13 cellular contexts compared by ENCODE assay signal in the genomic region with DNA sequence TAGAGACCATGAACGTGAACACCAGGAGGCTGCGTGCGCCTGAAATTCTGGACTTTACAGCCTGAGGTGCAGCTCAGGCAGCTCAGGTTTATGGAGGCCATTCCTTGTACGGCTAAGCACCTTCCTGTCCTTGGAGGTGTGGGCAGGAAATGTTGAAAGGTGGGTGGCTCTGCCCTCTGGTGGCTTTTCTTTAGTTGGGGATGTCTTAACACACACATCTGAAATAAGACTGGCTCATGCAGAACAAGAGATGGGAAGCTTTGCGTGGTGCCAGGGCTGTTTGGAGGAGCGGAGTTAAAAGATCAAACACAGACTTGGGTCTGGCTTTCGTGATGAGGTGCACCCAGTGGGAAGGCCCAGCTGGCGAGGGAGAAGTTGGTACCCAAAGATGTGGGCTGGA.
DNase-seq lines count a peak whose midpoint lies in the region; ATAC-seq and TF ChIP-seq lines count a peak whose summit lies in the region.
"Had no signal": no experiment of that assay in that cellular context is flagged by ENCODE, and none has a peak within 500 bp of the region (broad histone marks: within the 10 kb centered on the region; RNA-seq: fewer than 3 reads in every experiment).

No MANE protein-coding gene starts in this region.

- ATAC-seq in body of pancreas (no peak), left colon (peak; percentile 96), HG03025 (IDR thresholded peaks at IDR 0.05; ENCODE audit: low FRiP score, unreplicated experiment) (no peak), GM21717 (IDR thresholded peaks at IDR 0.05; ENCODE audit: unreplicated experiment) (no peak)
- ATAC-seq: T-helper 17 cell had no signal

- TF ChIP-seq CTCF in AG04450 (IDR thresholded peaks at IDR 0.05; ENCODE audit: low read depth, low read length) (peak; percentile 15; the same call in 1 of the 2 replicates), body of pancreas (IDR thresholded peaks at IDR 0.05) (peak in 4 of 7 experiments; percentile 14 to 28 (median 20)), GM13976 (IDR thresholded peaks at IDR 0.05; ENCODE audit: borderline replicate concordance, control extremely low read depth, extremely low read depth, insufficient read depth, missing control alignments) (no peak)

- H3K9me3 ChIP-seq in AG04450 (ENCODE audit: control insufficient read depth, insufficient read depth, low read length), result no peaks in the 10 kb centered on the region
- no peaks in the 10 kb centered on the region for H3K9me3 ChIP-seq in body of pancreas

- intact Hi-C loops in body of pancreas (cut with DNase I) (no loop called here), left colon (cut with DNase I, micrococcal nuclease) (no loop called here)

- POLR2A ChIA-PET in AG04450 (lab: Yijun Ruan, JAX), result no interaction called here

- TF ChIP-seq POLR2A in body of pancreas (IDR thresholded peaks at IDR 0.05), result no peak

- H3K4me3 ChIP-seq in AG04450 (ENCODE audit: low read depth, low read length), result no peak overlapping the region
- H3K4me3 ChIP-seq in body of pancreas, result no peak overlapping the region

- H3K27me3 ChIP-seq in AG04450 (ENCODE audit: control insufficient read depth, insufficient read depth, low read length) (no peaks in the 10 kb centered on the region), body of pancreas (no peaks in the 10 kb centered on the region)

- no peaks in the 10 kb centered on the region for H3K36me3 ChIP-seq in body of pancreas (replicated peaks in 1 of 2; ENCODE audit: insufficient read depth in 1 of 2, low read depth in 2 of 2)

- H3K27ac ChIP-seq in AG04450 (ENCODE audit: low read depth, low read length) (no peak overlapping the region), body of pancreas (no peak overlapping the region)

- CTCF ChIA-PET in AG04450 (lab: Charles Lee), result no interaction called here

- 87% methylated on average over 8 of the region's 8 CpGs for WGBS in body of pancreas, 2 donors

- in situ Hi-C loops in GM13976 (cut with MboI; ENCODE audit: low sequenced_read_pairs, unreplicated experiment), result no loop called here

- peaks cover 3% of the 10 kb centered on the region for H3K4me1 ChIP-seq in body of pancreas

- DNase-seq in AG04450 (ENCODE audit: low read depth, low spot score) (no peak), HT-29 (ENCODE audit: low spot score) (peak; percentile 54), body of pancreas (peak in 2 of 4 donors; percentile 20 to 32), left colon (peak in 1 of 2 donors; percentile 34), GM13976 (ENCODE audit: low spot score) (no peak), Kasumi-1 (lab: John Stamatoyannopoulos, UW) (no peak)
- DNase-seq: activated gamma-delta T cell; COR-L47; NCI-H2081 treated with DMSO at 0.1 percent for 48 hours; stimulated activated CD4-positive, alpha-beta T cell treated with anti-CD3 and anti-CD28 coated beads, Interleukin-4, amount 100 ng/mL, for 4 hours; T-helper 17 cell had no signal
